In the genomic region with DNA sequence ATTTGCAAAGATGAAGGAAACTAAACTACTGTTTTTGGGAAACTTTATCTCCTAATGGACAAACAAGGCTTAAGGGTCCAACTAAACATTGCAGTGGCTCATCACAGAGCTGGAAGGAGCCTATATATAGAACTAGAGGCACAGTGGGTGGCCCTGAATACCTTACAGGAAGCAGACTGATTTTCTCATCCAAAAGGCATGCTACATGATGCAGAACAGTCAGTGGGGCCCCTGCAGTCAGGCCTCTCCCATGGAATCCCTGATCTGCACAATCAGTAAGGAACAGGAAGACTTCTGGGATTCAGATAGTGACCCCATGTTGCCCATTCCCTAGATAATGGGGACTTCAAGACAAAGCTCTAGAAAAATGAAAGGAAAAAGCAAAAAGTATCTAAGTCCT, we compare ENCODE assay signal across 1 cellular context.
TF ChIP-seq lines count a peak whose summit lies in the region.

No MANE protein-coding gene starts in this region.

TF ChIP-seq in IMR-90, 13 proteins besides CTCF, POLR2A, EP300 and RAD21:
- TF ChIP-seq NFE2L2 (IDR thresholded peaks at IDR 0.05; ENCODE audit: low read depth, low read length) = no peak
